In the genomic region with DNA sequence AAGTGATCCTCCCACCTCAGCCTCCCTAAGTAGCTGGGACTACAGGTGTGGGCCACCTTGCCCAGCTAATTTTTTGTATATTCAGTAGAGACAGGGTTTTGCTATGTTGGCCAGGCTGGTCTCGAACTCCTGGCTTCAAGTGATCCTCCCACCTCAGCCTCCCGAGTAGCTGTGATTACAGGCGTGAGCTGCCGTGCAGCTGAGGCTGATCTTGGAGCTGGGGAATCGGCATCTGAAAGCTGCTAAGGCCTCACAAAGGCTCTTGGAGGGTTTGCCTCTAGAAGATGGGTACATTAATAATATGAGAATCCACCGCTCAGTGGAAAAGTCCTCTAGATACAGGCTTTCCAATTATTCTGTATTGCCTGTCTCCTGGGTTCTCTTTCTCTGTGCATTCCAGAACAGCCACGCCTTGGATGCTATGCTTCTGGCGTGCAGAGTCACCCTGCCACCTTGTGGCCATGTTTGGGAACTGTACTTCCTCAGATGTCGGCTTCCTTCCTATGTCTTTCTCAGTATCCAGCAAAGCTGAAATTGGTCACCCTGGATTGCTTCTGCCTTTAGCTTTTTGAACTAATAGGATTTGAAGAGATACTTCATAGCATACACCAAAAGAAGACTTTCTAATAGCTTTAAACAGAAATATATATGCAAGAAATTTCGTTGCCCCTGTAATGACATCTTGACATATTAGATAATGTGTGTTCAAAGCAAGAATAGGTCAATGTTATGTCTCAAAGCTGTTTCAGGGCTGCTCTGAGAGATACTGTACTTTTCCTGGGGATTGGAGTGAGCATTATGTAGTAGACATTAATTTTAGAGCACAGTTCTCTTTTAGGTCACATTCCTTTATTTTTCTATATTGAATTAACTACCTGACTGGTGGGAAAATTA, we compare ENCODE assay signal across 8 cellular contexts. TPM values are rescaled to one million over a fixed set of nuclear protein-coding genes. Genes with fewer than 3 reads are reported as not detected.
DNase-seq lines count a peak whose midpoint lies in the region; ATAC-seq and TF ChIP-seq lines count a peak whose summit lies in the region.

No MANE protein-coding gene starts in this region.

- peak; percentile 99 for TF ChIP-seq CTCF in BE2C (IDR thresholded peaks at IDR 0.05; ENCODE audit: low read depth, low read length)

- DNase-seq in BE2C = peak; percentile 77
- DNase-seq in NCI-H748 treated with DMSO at 0.1 percent for 48 hours (lab: John Stamatoyannopoulos, UW) = peak; percentile 77
- peak; percentile 52 to 68 for DNase-seq in activated CD4-positive, alpha-beta T cell treated with anti-CD3 and anti-CD28 coated beads, Interleukin-2, amount 50 U/mL, for 24 hours (ENCODE audit: low read depth in 1 of 2, low spot score in 1 of 2)
- DNase-seq in ecto neural progenitor cell (ENCODE audit: low spot score) = peak; percentile 81
- peak; percentile 93 for DNase-seq in medulla oblongata (ENCODE audit: extremely low spot score)
- DNase-seq in stimulated activated CD8-positive, alpha-beta memory T cell treated with anti-CD3 and anti-CD28 coated beads, Interleukin-15, amount 100 ng/mL, for 4 hours (ENCODE audit: low read depth in 2 of 2) = peak; percentile 32 to 45

- ATAC-seq in GM19043 (IDR thresholded peaks at IDR 0.05; ENCODE audit: low read depth, unreplicated experiment) = peak; percentile 86
- peak; percentile 97 for ATAC-seq in HG03442 (IDR thresholded peaks at IDR 0.05; ENCODE audit: unreplicated experiment)

- H3K9me3 ChIP-seq in BE2C = no peaks in the 10 kb centered on the region

- peaks cover 6% of the 10 kb centered on the region for H3K4me1 ChIP-seq in BE2C

- H3K36me3 ChIP-seq in BE2C = no peaks in the 10 kb centered on the region

- no peaks in the 10 kb centered on the region for H3K27me3 ChIP-seq in BE2C

- H3K4me3 ChIP-seq in BE2C (ENCODE audit: low read depth, low read length) = no peak overlapping the region

RNA-seq across cellular contexts. Expression of gene SYT16, which starts 25.1 kb away (rescaled TPM):
- polyA plus RNA-seq in BE2C (2012; ENCODE audit: insufficient read depth, insufficient read length, low read depth) = not detected

Comparison
In these comparisons a context has a peak if more than half of its experiments do, and no peak if none do; other contexts are left out.
1. DNase-seq: peak in every context shown above with its lines; median percentile 93 in medulla oblongata; 81 in ecto neural progenitor cell; 77 in BE2C; 77 in NCI-H748 treated with DMSO at 0.1 percent for 48 hours; 60 in activated CD4-positive, alpha-beta T cell treated with anti-CD3 and anti-CD28 coated beads, Interleukin-2, amount 50 U/mL, for 24 hours; 38 in stimulated activated CD8-positive, alpha-beta memory T cell treated with anti-CD3 and anti-CD28 coated beads, Interleukin-15, amount 100 ng/mL, for 4 hours.